8 cellular contexts compared by ENCODE assay signal in genomic region chr6:117548797-117549301, GRCh38. TPM values are rescaled to one million over a fixed set of nuclear protein-coding genes. Genes with fewer than 3 reads are reported as not detected.
DNase-seq lines count a peak whose midpoint lies in the region; ATAC-seq and TF ChIP-seq lines count a peak whose summit lies in the region.

No MANE protein-coding gene starts in this region.

- peak; percentile 36 for DNase-seq in NCI-H2171 treated with DMSO at 0.1 percent for 48 hours (lab: John Stamatoyannopoulos, UW)
- DNase-seq in NCI-H2171 (lab: John Stamatoyannopoulos, UW) = no peak
- DNase-seq in Peyer's patch = no peak
- peak; percentile 41 for DNase-seq in dedifferentiated amniotic fluid mesenchymal stem cell (ENCODE audit: extremely low spot score)
- no peak for DNase-seq in spleen
- no peak for DNase-seq in GM13976 (ENCODE audit: low spot score)
- no peak for DNase-seq in aorta

- TF ChIP-seq CTCF in Peyer's patch (IDR thresholded peaks at IDR 0.05) (no peak), spleen (IDR thresholded peaks at IDR 0.05 in 8 of 11, conservative IDR thresholded peaks at IDR 0.05 in 3 of 11) (no peak), GM13976 (IDR thresholded peaks at IDR 0.05; ENCODE audit: borderline replicate concordance, control extremely low read depth, extremely low read depth, insufficient read depth, missing control alignments) (no peak)

- no peaks in the 10 kb centered on the region for H3K4me1 ChIP-seq in Peyer's patch
- H3K4me1 ChIP-seq in spleen = peaks cover 0 to 40% (median 14%) of the 10 kb centered on the region in 6 donors
- peaks cover 0 to 2% of the 10 kb centered on the region in 2 donors for H3K4me1 ChIP-seq in aorta (ENCODE audit: control insufficient read depth in 1 of 2, insufficient read depth in 2 of 2, low read length in 2 of 2)

- H3K27me3 ChIP-seq in Peyer's patch (no peaks in the 10 kb centered on the region), spleen (replicated peaks in 1 of 7) (peaks cover 0 to 14% (median 0%) of the 10 kb centered on the region in 7 donors), aorta (ENCODE audit: control insufficient read depth in 1 of 2, insufficient read depth in 2 of 2, low read length in 1 of 2) (no peaks in the 10 kb centered on the region)

- peak overlapping the region in 1 of 4 donors; percentile 47 for H3K4me3 ChIP-seq in Peyer's patch
- H3K4me3 ChIP-seq in spleen = peak overlapping the region in 5 of 8 donors; percentile 6 to 71 (median 41)
- H3K4me3 ChIP-seq in aorta (ENCODE audit: low read length in 2 of 2) = no peak overlapping the region

- H3K9me3 ChIP-seq in Peyer's patch (no peaks in the 10 kb centered on the region), spleen (no peaks in the 10 kb centered on the region), aorta (ENCODE audit: control insufficient read depth, low read length) (no peaks in the 10 kb centered on the region)

- 54 to 73% (median 62%) methylated on average over 8 of the region's 8 CpGs for WGBS in spleen, 5 donors
- 72 to 79% methylated on average over 8 of the region's 8 CpGs for WGBS in aorta, 2 donors

- in situ Hi-C loops in GM13976 (cut with MboI; ENCODE audit: low sequenced_read_pairs, unreplicated experiment) = no loop called here

- ATAC-seq in aorta (ENCODE audit: low FRiP score) (no peak), GM21515 (IDR thresholded peaks at IDR 0.05; ENCODE audit: unreplicated experiment) (no peak)

- peak overlapping the region; percentile 27 to 65 (median 50) for H3K27ac ChIP-seq in Peyer's patch
- peak overlapping the region in 7 of 8 donors; percentile 4 to 79 (median 40) for H3K27ac ChIP-seq in spleen
- no peak overlapping the region for H3K27ac ChIP-seq in aorta (ENCODE audit: low read depth in 1 of 2, low read length in 2 of 2)

- H3K36me3 ChIP-seq in Peyer's patch (peaks cover 0 to 22% (median 0%) of the 10 kb centered on the region in 3 donors), spleen (peaks cover 0 to 23% (median 0%) of the 10 kb centered on the region in 6 donors), aorta (ENCODE audit: control insufficient read depth in 1 of 2, insufficient read depth in 2 of 2, low read length in 1 of 2) (peaks cover 0 to 3% of the 10 kb centered on the region in 2 donors)

- intact Hi-C loops in spleen (cut with DNase I; ENCODE audit: low total_unique reads) = no loop called here
- intact Hi-C loops in aorta (cut with DNase I) = loop anchor here in 1 of 2 donors (2.0 kb wide), 1 partner anchor 66 kb away; the partner anchor contains the start of gene DCBLD1

- no peak for TF ChIP-seq POLR2A in Peyer's patch (IDR thresholded peaks at IDR 0.05)
- no peak for TF ChIP-seq POLR2A in spleen (IDR thresholded peaks at IDR 0.05)

RNA-seq across cellular contexts. Expression of gene GOPC, which starts 53.5 kb away (rescaled TPM):
- 10 to 100 TPM; 16.6 to 23.9 (median 18.4) TPM for total RNA-seq in Peyer's patch
- 10 to 100 TPM; 20.5 to 26.7 (median 22.3) TPM for total RNA-seq in spleen
- polyA plus RNA-seq in spleen = 10 to 100 TPM; 13.5 to 17.3 (median 14.9) TPM
- total RNA-seq in aorta = 10 to 100 TPM; 21.2 to 28.4 TPM
- polyA plus RNA-seq in aorta = 10 to 100 TPM; 10.5 to 18.2 TPM

Comparison
In these comparisons a context has a peak if more than half of its experiments do, and no peak if none do; other contexts are left out.
1. DNase-seq: peak in NCI-H2171 treated with DMSO at 0.1 percent for 48 hours (single experiment) and dedifferentiated amniotic fluid mesenchymal stem cell (single experiment); none in NCI-H2171 (single experiment), Peyer's patch (0 of 3), spleen (single experiment), GM13976 (single experiment) and aorta (0 of 2).
2. H3K27ac ChIP-seq: peak in Peyer's patch (4 of 4) and spleen (7 of 8); none in aorta (0 of 2).
3. H3K4me3 ChIP-seq: peak in spleen (5 of 8); none in aorta (0 of 2).